Comparison of ENCODE assay signal across 8 cellular contexts in the genomic region with DNA sequence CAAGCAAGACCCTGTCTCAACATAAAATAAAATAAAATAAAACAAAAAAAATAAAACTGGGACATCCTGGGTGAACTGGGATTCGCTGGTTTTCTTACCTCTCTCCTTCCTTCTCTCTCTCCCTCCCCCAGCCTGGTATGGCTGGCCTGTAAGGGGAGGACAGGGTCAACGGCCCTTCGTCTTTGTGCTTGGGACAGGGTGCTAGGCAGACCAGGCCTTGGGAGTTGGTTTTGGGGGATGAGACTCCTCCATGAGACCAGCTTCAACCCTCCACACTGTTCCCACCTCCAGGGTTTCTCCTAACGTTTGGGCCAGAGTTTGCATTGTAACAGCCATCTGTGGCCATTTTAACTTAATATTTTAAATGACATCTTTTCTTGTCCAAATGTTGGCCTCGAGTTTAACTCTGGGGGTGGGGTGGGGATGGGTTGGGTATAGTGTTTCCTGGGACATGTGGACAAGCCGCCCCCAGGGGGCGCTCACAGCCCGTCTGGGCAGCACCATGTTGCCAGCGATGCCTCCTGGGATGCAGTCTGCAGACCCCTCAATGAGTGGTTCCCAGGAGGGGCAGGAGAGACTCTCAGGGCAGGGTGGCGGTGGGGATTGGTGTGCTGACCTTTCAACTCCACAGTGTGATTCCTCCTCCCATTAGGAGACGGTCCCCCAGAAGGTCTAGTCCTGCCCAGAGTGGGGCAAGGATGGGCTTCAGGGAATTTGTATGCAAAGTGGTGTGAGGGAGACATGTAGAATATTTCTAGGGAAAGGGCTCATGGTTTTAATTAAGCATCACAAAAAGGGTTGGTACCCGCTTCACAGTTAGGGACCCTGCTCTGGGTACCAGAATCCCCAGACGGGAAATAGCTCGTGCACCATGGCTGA. TPM values are rescaled to one million over a fixed set of nuclear protein-coding genes. Genes with fewer than 3 reads are reported as not detected.
DNase-seq lines count a peak whose midpoint lies in the region; ATAC-seq and TF ChIP-seq lines count a peak whose summit lies in the region.

No MANE protein-coding gene starts in this region.

- no peaks in the 10 kb centered on the region for H3K36me3 Mint-ChIP-seq in nephron progenitor cell (ENCODE audit: low read depth)

- peaks cover 8% of the 10 kb centered on the region for H3K4me1 Mint-ChIP-seq in nephron progenitor cell

- no peaks in the 10 kb centered on the region for H3K27me3 ChIP-seq in testis

- peaks cover 5% of the 10 kb centered on the region for H3K27me3 Mint-ChIP-seq in nephron progenitor cell (ENCODE audit: low read depth, poor library complexity)

- 50 to 55% methylated on average over 14 of the region's 14 CpGs for WGBS in testis, 2 donors

- POLR2A ChIA-PET in AG04449 (lab: Yijun Ruan, JAX): no interaction called here

- no peaks in the 10 kb centered on the region for H3K9me3 Mint-ChIP-seq in nephron progenitor cell

- H3K27ac ChIP-seq in testis: no peak overlapping the region

- no peak overlapping the region for H3K4me3 Mint-ChIP-seq in nephron progenitor cell

- H3K9me3 ChIP-seq in testis: no peaks in the 10 kb centered on the region

- intact Hi-C loops in testis (cut with DNase I; ENCODE audit: low total_unique reads): loop anchor here (5.0 to 10.0 kb wide), 2 partner anchors 174 to 251 kb away; no protein-coding TSS in a partner anchor

- CTCF ChIA-PET in AG04449 (lab: Yijun Ruan, JAX): interaction anchor here (0.6 to 10.5 kb wide), 32 partner anchors 8 to 300 kb away, joined by 3 to 175 read pairs (median 4); a partner anchor contains a TSS

- no peaks in the 10 kb centered on the region for H3K4me1 ChIP-seq in testis

- peak; percentile 72 for ATAC-seq in esophagus mucosa
- ATAC-seq in HG03521 (IDR thresholded peaks at IDR 0.05; ENCODE audit: unreplicated experiment): no peak

- DNase-seq in AG04449 (ENCODE audit: low read depth, low spot score) (no peak), GM19240 (ENCODE audit: insufficient read length, low spot score) (peak; percentile 62), NOMO-1 treated with dmso at 0.1 percent for 144 hours (lab: John Stamatoyannopoulos, UW; ENCODE audit: unreplicated experiment) (peak; percentile 15), nephron progenitor cell (peak; percentile 86), testis (peak; percentile 74)
- DNase-seq in activated CD8-positive, alpha-beta memory T cell treated with anti-CD3 and anti-CD28 coated beads, Interleukin-2, amount 50 U/mL, for 4 hours: peak; percentile 61

- TF ChIP-seq CTCF in AG04449 (IDR thresholded peaks at IDR 0.05; ENCODE audit: insufficient read depth, low read length, missing control alignments) (peak; percentile 80), nephron progenitor cell (IDR thresholded peaks at IDR 0.05) (peak; percentile 79), testis (IDR thresholded peaks at IDR 0.05) (peak; percentile 58 to 77 (median 59))

- TF ChIP-seq POLR2A in testis (IDR thresholded peaks at IDR 0.05): no peak

- no peak overlapping the region for H3K27ac Mint-ChIP-seq in nephron progenitor cell

- no peak overlapping the region for H3K4me3 ChIP-seq in AG04449 (ENCODE audit: low read depth, low read length)
- H3K4me3 ChIP-seq in testis: no peak overlapping the region

- H3K36me3 ChIP-seq in testis (ENCODE audit: low read depth, missing control alignments): no peaks in the 10 kb centered on the region

RNA-seq across cellular contexts. Expression of a gene that starts 37.7 kb away (rescaled TPM):
- not detected for total RNA-seq in esophagus mucosa
- total RNA-seq in testis: under 1 TPM in 1 of 2 donors, not detected in 1; 0.19 TPM
- polyA plus RNA-seq in testis (ENCODE audit: insufficient read depth, low read depth, low replicate concordance): 0.16 TPM
